In genomic region chr7:106485031-106485551, GRCh38 we compare ENCODE assay signal across 11 cellular contexts.
DNase-seq lines count a peak whose midpoint lies in the region; ATAC-seq and TF ChIP-seq lines count a peak whose summit lies in the region.
"Had no signal": no experiment of that assay in that cellular context is flagged by ENCODE, and none has a peak within 500 bp of the region (broad histone marks: within the 10 kb centered on the region; RNA-seq: fewer than 3 reads in every experiment).

No MANE protein-coding gene starts in this region.

- no peak for TF ChIP-seq POLR2A in vagina (IDR thresholded peaks at IDR 0.05)

- intact Hi-C loops in natural killer cell (cut with micrococcal nuclease), result no loop called here
- intact Hi-C loops in vagina (cut with DNase I), result no loop called here

- CTCF ChIA-PET in GM10248 (lab: Yijun Ruan, JAX), result interaction anchor here (0.8 to 1.7 kb wide), 5 partner anchors 8 to 443 kb away, joined by 3 to 4 read pairs (median 3); no protein-coding TSS in a partner anchor

- H3K9me3 ChIP-seq in vagina, result no peaks in the 10 kb centered on the region
- H3K9me3 ChIP-seq: neutrophil had no signal

- peaks cover 29 to 35% of the 10 kb centered on the region in 2 donors for H3K27me3 Mint-ChIP-seq in natural killer cell treated with Interleukin-12 subunit alpha and Interleukin-12 subunit beta and Interleukin-15 and Interleukin-18, amount 100 ng/mL, for 72 hours
- H3K27me3 Mint-ChIP-seq in natural killer cell (ENCODE audit: low read depth in 2 of 2), result peaks cover 13 to 27% of the 10 kb centered on the region in 2 donors

- H3K27me3 ChIP-seq in foreskin keratinocyte, result no peaks in the 10 kb centered on the region
- H3K27me3 ChIP-seq in vagina, result no peaks in the 10 kb centered on the region
- H3K27me3 ChIP-seq: neutrophil had no signal

- H3K27ac Mint-ChIP-seq in natural killer cell treated with Interleukin-12 subunit alpha and Interleukin-12 subunit beta and Interleukin-15 and Interleukin-18, amount 100 ng/mL, for 72 hours, result peak overlapping the region in 1 of 2 donors; percentile 12
- no peak overlapping the region for H3K27ac Mint-ChIP-seq in natural killer cell

- no peaks in the 10 kb centered on the region for H3K36me3 ChIP-seq in vagina
- H3K36me3 ChIP-seq: neutrophil had no signal

- H3K9me3 Mint-ChIP-seq in natural killer cell treated with Interleukin-12 subunit alpha and Interleukin-12 subunit beta and Interleukin-15 and Interleukin-18, amount 100 ng/mL, for 72 hours, result no peaks in the 10 kb centered on the region
- no peaks in the 10 kb centered on the region for H3K9me3 Mint-ChIP-seq in natural killer cell

- no peaks in the 10 kb centered on the region for H3K36me3 Mint-ChIP-seq in natural killer cell treated with Interleukin-12 subunit alpha and Interleukin-12 subunit beta and Interleukin-15 and Interleukin-18, amount 100 ng/mL, for 72 hours
- no peaks in the 10 kb centered on the region for H3K36me3 Mint-ChIP-seq in natural killer cell

- no peak for DNase-seq in natural killer cell treated with Interleukin-12 subunit alpha and Interleukin-12 subunit beta and Interleukin-15 and Interleukin-18, amount 100 ng/mL, for 72 hours (ENCODE audit: low spot score)
- DNase-seq in natural killer cell, result no peak
- peak; percentile 52 for DNase-seq in SW480 (ENCODE audit: low spot score)
- DNase-seq in foreskin keratinocyte, result peak; percentile 78 to 89
- no peak for DNase-seq in vagina (ENCODE audit: extremely low spot score in 2 of 2)
- no peak for DNase-seq in GM10248 (ENCODE audit: extremely low spot score)
- no peak for DNase-seq in NCI-H748 (lab: John Stamatoyannopoulos, UW; ENCODE audit: unreplicated experiment)
- DNase-seq in activated CD4-positive, alpha-beta T cell treated with anti-CD3 and anti-CD28 coated beads for 48 hours, result no peak
- DNase-seq: DND-41 had no signal

- POLR2A ChIA-PET in GM10248 (lab: Yijun Ruan, JAX), result interaction anchor here (0.8 kb wide), 1 partner anchor 200 kb away, joined by 3 read pairs; the partner anchor contains the start of gene NAMPT

- no peak overlapping the region for H3K4me3 Mint-ChIP-seq in natural killer cell treated with Interleukin-12 subunit alpha and Interleukin-12 subunit beta and Interleukin-15 and Interleukin-18, amount 100 ng/mL, for 72 hours
- no peak overlapping the region for H3K4me3 Mint-ChIP-seq in natural killer cell

- peak; percentile 20 to 60 for ATAC-seq in natural killer cell treated with Interleukin-12 subunit alpha and Interleukin-12 subunit beta and Interleukin-15 and Interleukin-18, amount 100 ng/mL, for 72 hours
- ATAC-seq in natural killer cell, result no peak
- ATAC-seq in foreskin keratinocyte, result peak; percentile 86

- H3K4me3 ChIP-seq in vagina, result no peak overlapping the region

- H3K4me1 Mint-ChIP-seq in natural killer cell treated with Interleukin-12 subunit alpha and Interleukin-12 subunit beta and Interleukin-15 and Interleukin-18, amount 100 ng/mL, for 72 hours (ENCODE audit: low read depth in 2 of 2), result no peaks in the 10 kb centered on the region
- no peaks in the 10 kb centered on the region for H3K4me1 Mint-ChIP-seq in natural killer cell

- H3K27ac ChIP-seq in foreskin keratinocyte (peak overlapping the region; percentile 83), vagina (peak overlapping the region; percentile 51)
- H3K27ac ChIP-seq: KMS-11, neutrophil had no signal

- H3K4me1 ChIP-seq in foreskin keratinocyte (peaks cover 23% of the 10 kb centered on the region), vagina (peaks cover 19% of the 10 kb centered on the region)

- TF ChIP-seq CTCF in natural killer cell (IDR thresholded peaks at IDR 0.05) (no peak), foreskin keratinocyte (conservative IDR thresholded peaks at IDR 0.05) (no peak), vagina (IDR thresholded peaks at IDR 0.05) (no peak), GM10248 (IDR thresholded peaks at IDR 0.05; ENCODE audit: control extremely low read depth, extremely low read depth, low read depth, missing control alignments) (no peak)

Comparison
In these comparisons a context has a peak if more than half of its experiments do, and no peak if none do; other contexts are left out.
1. ATAC-seq: peak in natural killer cell treated with Interleukin-12 subunit alpha and Interleukin-12 subunit beta and Interleukin-15 and Interleukin-18, amount 100 ng/mL, for 72 hours (2 of 2) and foreskin keratinocyte (single experiment); none in natural killer cell (0 of 3).
2. DNase-seq: peak in SW480 (single experiment) and foreskin keratinocyte (2 of 2); none in natural killer cell treated with Interleukin-12 subunit alpha and Interleukin-12 subunit beta and Interleukin-15 and Interleukin-18, amount 100 ng/mL, for 72 hours (single experiment), natural killer cell (single experiment), vagina (0 of 2), GM10248 (single experiment), NCI-H748 (single experiment) and activated CD4-positive, alpha-beta T cell treated with anti-CD3 and anti-CD28 coated beads for 48 hours (single experiment).